17 cellular contexts compared by ENCODE assay signal in the genomic region with DNA sequence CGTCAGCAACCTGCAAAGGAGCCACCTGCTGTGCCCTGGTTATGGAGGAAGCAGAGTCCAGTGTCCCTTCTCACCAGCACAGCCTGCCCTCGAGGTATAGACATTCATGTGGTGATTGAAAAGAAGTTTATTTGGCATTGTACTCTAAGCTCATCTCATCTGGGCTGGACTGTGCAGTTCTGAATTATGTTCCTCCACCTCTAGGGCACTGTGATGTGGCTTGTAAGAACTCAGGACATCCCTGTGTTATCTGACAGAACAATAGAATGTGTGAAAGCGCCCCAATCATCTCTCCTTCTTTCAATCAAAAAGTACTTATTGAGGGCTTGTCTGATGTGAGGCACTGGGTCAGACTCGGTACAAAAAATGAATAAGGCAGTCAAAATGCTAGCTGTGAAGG.
DNase-seq lines count a peak whose midpoint lies in the region; ATAC-seq lines count a peak whose summit lies in the region.
"Had no signal": no experiment of that assay in that cellular context is flagged by ENCODE, and none has a peak within 500 bp of the region (broad histone marks: within the 10 kb centered on the region; RNA-seq: fewer than 3 reads in every experiment).

No MANE protein-coding gene starts in this region.

- no peak overlapping the region for H3K4me2 ChIP-seq in Karpas-422 (ENCODE audit: low read depth, low read length, poor library complexity, severe bottlenecking)
- H3K4me2 ChIP-seq: A549 had no signal

- ATAC-seq in GM21717 (IDR thresholded peaks at IDR 0.05; ENCODE audit: unreplicated experiment): no peak
- ATAC-seq in GM21528 (IDR thresholded peaks at IDR 0.05; ENCODE audit: low FRiP score, unreplicated experiment): no peak

- no peaks in the 10 kb centered on the region for H3K9me3 ChIP-seq in Karpas-422 (ENCODE audit: low read length)
- H3K9me3 ChIP-seq: A549 had no signal

- H3K4me3 ChIP-seq in Karpas-422 (ENCODE audit: low read length): no peak overlapping the region
- H3K4me3 ChIP-seq: A549 had no signal

- H3K4me1 ChIP-seq in Karpas-422 (ENCODE audit: low read length): no peaks in the 10 kb centered on the region
- H3K4me1 ChIP-seq: A549 had no signal

- H3K27ac ChIP-seq in Karpas-422 (ENCODE audit: low read length): no peak overlapping the region
- H3K27ac ChIP-seq: 22Rv1, A549, C4-2B had no signal

- no peaks in the 10 kb centered on the region for H3K36me3 ChIP-seq in Karpas-422 (ENCODE audit: insufficient read depth, low read length)

- H3K27me3 ChIP-seq in Karpas-422 (ENCODE audit: low read length): no peaks in the 10 kb centered on the region

- no peaks in the 10 kb centered on the region for H3K79me2 ChIP-seq in Karpas-422 (ENCODE audit: low read length)

- H3K9ac ChIP-seq in Karpas-422 (ENCODE audit: low read length): no peak overlapping the region

- no peak overlapping the region for H2AFZ ChIP-seq in Karpas-422 (ENCODE audit: low read length)

- peak; percentile 26 for DNase-seq in DMS53 (lab: John Stamatoyannopoulos, UW)
- DNase-seq in DMS53 treated with DMSO at 0.1 percent for 48 hours (lab: John Stamatoyannopoulos, UW; ENCODE audit: unreplicated experiment): no peak
- DNase-seq in NCI-H748 (lab: John Stamatoyannopoulos, UW; ENCODE audit: unreplicated experiment): peak; percentile 23
- DNase-seq in NCI-H748 treated with DMSO at 0.1 percent for 48 hours (lab: John Stamatoyannopoulos, UW): no peak
- DNase-seq in Karpas-422: peak; percentile 44
- peak; percentile 3 for DNase-seq in retina
- DNase-seq: AML-193; CD4-positive, alpha-beta T cell; DMS153; DND-41; EL; H9 had no signal

- no peaks in the 10 kb centered on the region for H4K20me1 ChIP-seq in Karpas-422 (ENCODE audit: insufficient read depth, low read depth, low read length)

- no peaks in the 10 kb centered on the region for H3K9me2 ChIP-seq in Karpas-422 (replicated peaks; ENCODE audit: insufficient read depth, low read length)

Comparison
In these comparisons a context has a peak if more than half of its experiments do, and no peak if none do; other contexts are left out.
1. DNase-seq: peak in DMS53 (single experiment), NCI-H748 (single experiment), Karpas-422 (single experiment) and retina (single experiment); none in DMS53 treated with DMSO at 0.1 percent for 48 hours (single experiment) and NCI-H748 treated with DMSO at 0.1 percent for 48 hours (single experiment).